In the genomic region with DNA sequence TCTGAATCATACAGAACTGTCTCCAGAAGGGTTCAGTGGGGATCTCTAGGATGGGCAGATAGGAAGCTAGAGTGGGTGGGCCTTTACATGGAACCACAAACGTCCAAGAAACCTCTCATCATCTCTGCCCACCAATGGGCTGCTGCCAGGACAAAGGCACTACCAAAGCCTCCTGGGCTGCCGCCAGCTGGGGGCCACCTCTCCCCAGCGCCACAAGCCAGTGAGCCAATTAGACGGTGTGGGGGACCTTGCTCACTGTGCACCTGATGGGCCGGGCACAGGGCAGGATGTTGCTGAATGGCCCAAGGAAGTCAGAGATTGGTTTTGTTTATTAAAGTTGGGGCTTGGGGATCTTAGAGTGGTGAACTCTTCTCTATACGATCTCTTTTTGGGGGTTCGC, we compare ENCODE assay signal across 15 cellular contexts.
DNase-seq lines count a peak whose midpoint lies in the region; ATAC-seq and TF ChIP-seq lines count a peak whose summit lies in the region.
"Had no signal": no experiment of that assay in that cellular context is flagged by ENCODE, and none has a peak within 500 bp of the region (broad histone marks: within the 10 kb centered on the region; RNA-seq: fewer than 3 reads in every experiment).

No MANE protein-coding gene starts in this region.

- no peaks in the 10 kb centered on the region for H3K79me1 ChIP-seq in H9 (ENCODE audit: insufficient read depth, low read depth, low read length, poor library complexity, severe bottlenecking)

- H3K4ac ChIP-seq in H9 (ENCODE audit: low read depth, low read length), result no peak overlapping the region

- TF ChIP-seq POLR2A in right lobe of liver (IDR thresholded peaks at IDR 0.05), result no peak

- H3K9ac ChIP-seq in H9 (ENCODE audit: extremely low read depth, insufficient read length, low read length), result no peak overlapping the region
- H3K9ac ChIP-seq: BLaER1 treated with 17β-estradiol and CSF1 and Interleukin-3, amounts not matched to agents 10 nM and 100 nM had no signal

- no peak overlapping the region for H3K4me3 Mint-ChIP-seq in H9
- H3K4me3 Mint-ChIP-seq in WTC11, result no peak overlapping the region
- no peak overlapping the region for H3K4me3 Mint-ChIP-seq in progenitor cell of endocrine pancreas (ENCODE audit: low read depth)
- H3K4me3 Mint-ChIP-seq: B cell; CD8-positive, alpha-beta T cell; GM23338; HFFc6 had no signal

- no peaks in the 10 kb centered on the region for H3K36me3 ChIP-seq in right lobe of liver

- H4K5ac ChIP-seq in H9 (ENCODE audit: insufficient read length, low read depth, low read length), result no peak overlapping the region

- no peak overlapping the region for H4K8ac ChIP-seq in H9 (replicated peaks; ENCODE audit: insufficient read length, low read depth, low read length)

- H3K4me1 Mint-ChIP-seq in H9 (peaks cover 37 to 50% of the 10 kb centered on the region in 2 experiments), WTC11 (peaks cover 48% of the 10 kb centered on the region), progenitor cell of endocrine pancreas (ENCODE audit: low read depth) (peaks cover 12% of the 10 kb centered on the region)
- H3K4me1 Mint-ChIP-seq: B cell had no signal

- H3K27me3 Mint-ChIP-seq in H9 (ENCODE audit: low read depth), result no peaks in the 10 kb centered on the region
- no peaks in the 10 kb centered on the region for H3K27me3 Mint-ChIP-seq in WTC11 (ENCODE audit: low read depth)
- H3K27me3 Mint-ChIP-seq in progenitor cell of endocrine pancreas, result peaks cover 34% of the 10 kb centered on the region
- H3K27me3 Mint-ChIP-seq: B cell had no signal

- H3K27ac ChIP-seq in H9 (ENCODE audit: insufficient read length, low read depth, low read length), result no peak overlapping the region
- peak overlapping the region in 2 of 3 donors; percentile 32 to 74 for H3K27ac ChIP-seq in right lobe of liver
- H3K27ac ChIP-seq: BLaER1 treated with 17β-estradiol and CSF1 and Interleukin-3, amounts not matched to agents 10 nM and 100 nM; HL-60 had no signal

- H2BK20ac ChIP-seq in H9 (ENCODE audit: low read depth, low read length, poor library complexity, severe bottlenecking), result no peak overlapping the region

- no peak overlapping the region for H2BK120ac ChIP-seq in H9 (ENCODE audit: low read depth, low read length, poor library complexity, severe bottlenecking)

- H3K23me2 ChIP-seq in H9 (ENCODE audit: insufficient read length, low read depth, low read length, poor library complexity, severe bottlenecking), result no peaks in the 10 kb centered on the region

- H3K23ac ChIP-seq in H9 (ENCODE audit: insufficient read length, low read depth, low read length), result no peak overlapping the region

- no peaks in the 10 kb centered on the region for H3K79me2 ChIP-seq in H9 (ENCODE audit: insufficient read depth, low read length)

- CTCF ChIA-PET in WTC11 (lab: Charles Lee), result interaction anchor here (1.3 to 1.9 kb wide), 2 partner anchors 47 to 336 kb away, joined by 3 to 4 read pairs; no protein-coding TSS in a partner anchor

- POLR2A ChIA-PET in WTC11 (lab: Charles Lee), result no interaction called here

- no peak overlapping the region for H2BK5ac ChIP-seq in H9 (ENCODE audit: insufficient read length, low read length)

- H2BK15ac ChIP-seq in H9 (ENCODE audit: low read depth, low read length), result no peak overlapping the region

- no peak overlapping the region for H3K56ac ChIP-seq in H9 (ENCODE audit: insufficient read length, low read depth, low read length)

- no peak overlapping the region for H3T11ph ChIP-seq in H9 (ENCODE audit: low read length)

- ATAC-seq in WTC11 (no peak), right lobe of liver (no peak), SK-N-SH treated with all-trans-retinoic acid at 6 μM for 48 hours (no peak)
- ATAC-seq: CD8-positive, alpha-beta T cell; GM23338; HCT116 had no signal

- no peak overlapping the region for H2AFZ ChIP-seq in H9 (ENCODE audit: low read length)
- H2AFZ ChIP-seq: GM23338 had no signal

- no peaks in the 10 kb centered on the region for H4K20me1 ChIP-seq in H9 (ENCODE audit: control insufficient read depth, insufficient read depth, insufficient read length)

- H2AK5ac ChIP-seq in H9 (ENCODE audit: insufficient read length, low read length), result no peak overlapping the region

- no peak overlapping the region for H3K4me2 ChIP-seq in H9 (ENCODE audit: insufficient read depth, insufficient read length, low read length)
- H3K4me2 ChIP-seq: BLaER1 treated with 17β-estradiol and CSF1 and Interleukin-3, amounts not matched to agents 10 nM and 100 nM; GM23338 had no signal

- H4K91ac ChIP-seq in H9 (ENCODE audit: insufficient read length, low read depth, low read length), result no peak overlapping the region

- TF ChIP-seq CTCF in H9 (conservative IDR thresholded peaks at IDR 0.05) (no peak), WTC11 (IDR thresholded peaks at IDR 0.05) (no peak), right lobe of liver (IDR thresholded peaks at IDR 0.05) (no peak), progenitor cell of endocrine pancreas (IDR thresholded peaks at IDR 0.05; ENCODE audit: unreplicated experiment) (no peak)

- H3K27ac Mint-ChIP-seq in H9 (peak overlapping the region; percentile 40 to 79 (median 60); a peak in 4 of 7 replicates), WTC11 (peak overlapping the region; percentile 27; the same call in 1 of the 2 replicates), progenitor cell of endocrine pancreas (peak overlapping the region; percentile 52)
- H3K27ac Mint-ChIP-seq: B cell; CD8-positive, alpha-beta T cell; GM23338; HFFc6 had no signal

- H3K9me3 ChIP-seq in H9 (ENCODE audit: control insufficient read depth, low read depth, low read length) (no peaks in the 10 kb centered on the region), right lobe of liver (no peaks in the 10 kb centered on the region)
- H3K9me3 ChIP-seq: BLaER1 treated with 17β-estradiol and CSF1 and Interleukin-3, amounts not matched to agents 10 nM and 100 nM had no signal

- intact Hi-C loops in right lobe of liver (cut with DNase I), result no loop called here

- H3K18ac ChIP-seq in H9 (ENCODE audit: insufficient read length, low read depth, low read length), result no peak overlapping the region

- H3K14ac ChIP-seq in H9 (ENCODE audit: insufficient read depth, low read length), result no peak overlapping the region; the same call in 1 of the 2 replicates

- DNase-seq in H9, result no peak
- no peak for DNase-seq in WTC11 (ENCODE audit: low spot score)
- DNase-seq in right lobe of liver, result peak in 1 of 3 donors; percentile 51
- no peak for DNase-seq in progenitor cell of endocrine pancreas (ENCODE audit: low spot score, unreplicated experiment)
- no peak for DNase-seq in stimulated activated CD4-positive, alpha-beta T cell treated with anti-CD3 and anti-CD28 coated beads, Interleukin-15, amount 100 ng/mL, for 24 hours
- DNase-seq: Calu3; CD8-positive, alpha-beta T cell; HFFc6; IMR-90 had no signal

- H3K27me3 ChIP-seq in H9 (ENCODE audit: insufficient read depth, low read length), result no peaks in the 10 kb centered on the region
- no peaks in the 10 kb centered on the region for H3K27me3 ChIP-seq in right lobe of liver
- H3K27me3 ChIP-seq: BLaER1 treated with 17β-estradiol and CSF1 and Interleukin-3, amounts not matched to agents 10 nM and 100 nM had no signal

- H3K36me3 Mint-ChIP-seq in H9 (ENCODE audit: insufficient read depth in 1 of 3, low read depth in 3 of 3) (peaks cover 2 to 4% (median 2%) of the 10 kb centered on the region in 3 experiments; a peak in 3 of 7 replicates), WTC11 (no peaks in the 10 kb centered on the region), progenitor cell of endocrine pancreas (ENCODE audit: insufficient read depth) (no peaks in the 10 kb centered on the region)

- no peak overlapping the region for H2BK12ac ChIP-seq in H9 (ENCODE audit: insufficient read length, low read depth, low read length)

- no peaks in the 10 kb centered on the region; the same call in 1 of the 2 replicates for H3K4me1 ChIP-seq in H9 (ENCODE audit: insufficient read depth, low read length)
- peaks cover 0 to 48% (median 21%) of the 10 kb centered on the region in 4 donors for H3K4me1 ChIP-seq in right lobe of liver

- WGBS in H9 (ENCODE audit: extremely low coverage, insufficient read length, low lambda C conversion rate), result no CpG with 5 or more reads among the region's 7 CpGs
- 89% methylated on average over 2 of the region's 7 CpGs for WGBS in right lobe of liver (ENCODE audit: insufficient coverage, low coverage, low lambda C conversion rate, missing lambda C conversion rate)

- no peak overlapping the region for H3K4me3 ChIP-seq in right lobe of liver
- H3K4me3 ChIP-seq: BLaER1 treated with 17β-estradiol and CSF1 and Interleukin-3, amounts not matched to agents 10 nM and 100 nM; GM23338 had no signal

- no peaks in the 10 kb centered on the region for H3K9me3 Mint-ChIP-seq in H9
- no peaks in the 10 kb centered on the region for H3K9me3 Mint-ChIP-seq in WTC11
- H3K9me3 Mint-ChIP-seq in progenitor cell of endocrine pancreas (ENCODE audit: low read depth), result no peaks in the 10 kb centered on the region
- H3K9me3 Mint-ChIP-seq: CD8-positive, alpha-beta T cell; GM23338 had no signal

TF ChIP-seq in WTC11, 78 proteins besides CTCF, POLR2A, EP300 and RAD21 (continues in another document):
- no peak for TF ChIP-seq SP1 (CRISPR knock-in tag; conservative IDR thresholded peaks at IDR 0.05)
- TF ChIP-seq TEAD4 (CRISPR knock-in tag; IDR thresholded peaks at IDR 0.05), result no peak
- no peak for TF ChIP-seq TEAD1 (CRISPR knock-in tag; IDR thresholded peaks at IDR 0.05)
- TF ChIP-seq ZNF138 (CRISPR knock-in tag; conservative IDR thresholded peaks at IDR 0.05), result no peak

TF ChIP-seq in SK-N-SH treated with all-trans-retinoic acid at 6 μM for 48 hours, 23 proteins besides CTCF, POLR2A, EP300 and RAD21:
- no peak for TF ChIP-seq RARB (CRISPR knock-in tag; IDR thresholded peaks at IDR 0.05)
- TF ChIP-seq ZC3H10 (CRISPR knock-in tag; IDR thresholded peaks at IDR 0.05), result no peak
- no peak for TF ChIP-seq ZNF565 (CRISPR knock-in tag; conservative IDR thresholded peaks at IDR 0.05; ENCODE audit: low read depth)
- TF ChIP-seq, protein P1, sequence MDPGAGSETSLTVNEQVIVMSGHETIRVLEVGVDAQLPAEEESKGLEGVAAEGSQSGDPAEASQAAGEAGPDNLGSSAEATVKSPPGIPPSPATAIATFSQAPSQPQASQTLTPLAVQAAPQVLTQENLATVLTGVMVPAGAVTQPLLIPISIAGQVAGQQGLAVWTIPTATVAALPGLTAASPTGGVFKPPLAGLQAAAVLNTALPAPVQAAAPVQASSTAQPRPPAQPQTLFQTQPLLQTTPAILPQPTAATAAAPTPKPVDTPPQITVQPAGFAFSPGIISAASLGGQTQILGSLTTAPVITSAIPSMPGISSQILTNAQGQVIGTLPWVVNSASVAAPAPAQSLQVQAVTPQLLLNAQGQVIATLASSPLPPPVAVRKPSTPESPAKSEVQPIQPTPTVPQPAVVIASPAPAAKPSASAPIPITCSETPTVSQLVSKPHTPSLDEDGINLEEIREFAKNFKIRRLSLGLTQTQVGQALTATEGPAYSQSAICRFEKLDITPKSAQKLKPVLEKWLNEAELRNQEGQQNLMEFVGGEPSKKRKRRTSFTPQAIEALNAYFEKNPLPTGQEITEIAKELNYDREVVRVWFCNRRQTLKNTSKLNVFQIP (CRISPR knock-in tag; IDR thresholded peaks at IDR 0.05; ENCODE audit: borderline replicate concordance, low read depth), result no peak
